Comparison of ENCODE assay signal across 1 cellular context in the genomic region with DNA sequence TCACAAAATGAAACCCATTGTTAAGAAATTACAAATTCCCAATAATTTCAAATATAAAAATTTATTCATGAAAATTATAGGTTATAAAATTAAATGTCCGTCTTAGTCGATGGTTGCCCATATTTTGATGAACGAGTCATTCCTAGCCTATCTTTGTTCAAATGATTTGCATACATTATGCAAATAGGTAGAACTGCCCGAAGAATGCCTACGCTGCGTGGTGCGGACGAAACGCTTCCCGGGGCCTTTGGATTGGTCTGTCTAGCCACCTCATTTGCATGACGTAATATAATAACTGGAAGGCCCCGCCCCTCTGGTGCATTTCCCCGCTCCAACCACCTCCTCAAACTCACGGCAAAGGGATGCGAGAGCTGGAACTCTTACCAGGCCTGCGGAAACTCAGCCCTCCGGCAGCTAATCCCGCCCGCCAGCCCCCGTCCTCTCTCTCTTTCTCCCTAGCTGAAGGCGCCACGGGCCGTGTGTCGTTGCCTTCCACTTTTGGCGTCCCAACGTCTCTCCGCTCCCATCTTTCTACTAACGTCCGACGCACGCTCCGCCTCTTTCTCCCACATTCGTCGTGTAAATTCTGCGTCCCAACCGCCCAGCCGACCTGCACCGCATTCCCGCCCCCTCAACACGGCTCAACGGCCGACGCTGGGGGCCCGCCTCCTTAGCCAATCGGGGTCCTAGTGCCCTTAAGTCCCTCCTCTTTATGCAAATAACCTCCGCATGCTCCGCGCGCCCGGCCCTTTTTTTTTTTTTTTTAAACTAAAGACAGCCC.
TF ChIP-seq lines count a peak whose summit lies in the region.

No MANE protein-coding gene starts in this region.

TF ChIP-seq in GM12878, 131 proteins besides CTCF, POLR2A, EP300 and RAD21 (continued from another document):
- TF ChIP-seq HSF1 (IDR thresholded peaks at IDR 0.05; ENCODE audit: low read depth, low read length) (0 out of 2 replicates have a peak, but pooled peaks have one; percentile 37), SRF (IDR thresholded peaks at IDR 0.05; ENCODE audit: low read depth in 2 of 2, low read length in 2 of 2) (0 out of 4 replicates have a peak, but pooled peaks of 1 of the 2 experiments have one; percentile 13), PML (IDR thresholded peaks at IDR 0.05; ENCODE audit: low read length) (peak; percentile 96), RB1 (IDR thresholded peaks at IDR 0.05; ENCODE audit: borderline replicate concordance) (peak; percentile 57; the same call in 1 of the 2 replicates), HDAC2 (IDR thresholded peaks at IDR 0.05) (no peak), REST (IDR thresholded peaks at IDR 0.05; ENCODE audit: low read depth, low read length) (0 out of 2 replicates have a peak, but pooled peaks have one; percentile 10), TCF3 (IDR thresholded peaks at IDR 0.05; ENCODE audit: borderline replicate concordance, insufficient read depth, low read depth, low read length) (0 out of 2 replicates have a peak, but pooled peaks have one; percentile 69), MXI1 (IDR thresholded peaks at IDR 0.05; ENCODE audit: low read depth, low read length) (peak; percentile 80), CHD2 (IDR thresholded peaks at IDR 0.05; ENCODE audit: borderline replicate concordance, low read depth, low read length) (no peak; the same call in none of the 2 replicates), ELK1 (IDR thresholded peaks at IDR 0.05; ENCODE audit: low read depth, low read length) (0 out of 2 replicates have a peak, but pooled peaks have one; percentile 14), ZNF384 (IDR thresholded peaks at IDR 0.05; ENCODE audit: borderline replicate concordance, low read depth, low read length) (peak; percentile 99), BHLHE40 (IDR thresholded peaks at IDR 0.05; ENCODE audit: borderline replicate concordance in 1 of 2, low read depth in 2 of 2, low read length in 1 of 2) (peak; percentile 64 to 66; a peak in 2 of 4 replicates), ZNF687 (IDR thresholded peaks at IDR 0.05) (peak; percentile 89)
- TF ChIP-seq, protein P1, sequence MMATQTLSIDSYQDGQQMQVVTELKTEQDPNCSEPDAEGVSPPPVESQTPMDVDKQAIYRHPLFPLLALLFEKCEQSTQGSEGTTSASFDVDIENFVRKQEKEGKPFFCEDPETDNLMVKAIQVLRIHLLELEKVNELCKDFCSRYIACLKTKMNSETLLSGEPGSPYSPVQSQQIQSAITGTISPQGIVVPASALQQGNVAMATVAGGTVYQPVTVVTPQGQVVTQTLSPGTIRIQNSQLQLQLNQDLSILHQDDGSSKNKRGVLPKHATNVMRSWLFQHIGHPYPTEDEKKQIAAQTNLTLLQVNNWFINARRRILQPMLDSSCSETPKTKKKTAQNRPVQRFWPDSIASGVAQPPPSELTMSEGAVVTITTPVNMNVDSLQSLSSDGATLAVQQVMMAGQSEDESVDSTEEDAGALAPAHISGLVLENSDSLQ (IDR thresholded peaks at IDR 0.05) = peak; percentile 57; the same call in 1 of the 2 replicates
- TF ChIP-seq, protein P2, sequence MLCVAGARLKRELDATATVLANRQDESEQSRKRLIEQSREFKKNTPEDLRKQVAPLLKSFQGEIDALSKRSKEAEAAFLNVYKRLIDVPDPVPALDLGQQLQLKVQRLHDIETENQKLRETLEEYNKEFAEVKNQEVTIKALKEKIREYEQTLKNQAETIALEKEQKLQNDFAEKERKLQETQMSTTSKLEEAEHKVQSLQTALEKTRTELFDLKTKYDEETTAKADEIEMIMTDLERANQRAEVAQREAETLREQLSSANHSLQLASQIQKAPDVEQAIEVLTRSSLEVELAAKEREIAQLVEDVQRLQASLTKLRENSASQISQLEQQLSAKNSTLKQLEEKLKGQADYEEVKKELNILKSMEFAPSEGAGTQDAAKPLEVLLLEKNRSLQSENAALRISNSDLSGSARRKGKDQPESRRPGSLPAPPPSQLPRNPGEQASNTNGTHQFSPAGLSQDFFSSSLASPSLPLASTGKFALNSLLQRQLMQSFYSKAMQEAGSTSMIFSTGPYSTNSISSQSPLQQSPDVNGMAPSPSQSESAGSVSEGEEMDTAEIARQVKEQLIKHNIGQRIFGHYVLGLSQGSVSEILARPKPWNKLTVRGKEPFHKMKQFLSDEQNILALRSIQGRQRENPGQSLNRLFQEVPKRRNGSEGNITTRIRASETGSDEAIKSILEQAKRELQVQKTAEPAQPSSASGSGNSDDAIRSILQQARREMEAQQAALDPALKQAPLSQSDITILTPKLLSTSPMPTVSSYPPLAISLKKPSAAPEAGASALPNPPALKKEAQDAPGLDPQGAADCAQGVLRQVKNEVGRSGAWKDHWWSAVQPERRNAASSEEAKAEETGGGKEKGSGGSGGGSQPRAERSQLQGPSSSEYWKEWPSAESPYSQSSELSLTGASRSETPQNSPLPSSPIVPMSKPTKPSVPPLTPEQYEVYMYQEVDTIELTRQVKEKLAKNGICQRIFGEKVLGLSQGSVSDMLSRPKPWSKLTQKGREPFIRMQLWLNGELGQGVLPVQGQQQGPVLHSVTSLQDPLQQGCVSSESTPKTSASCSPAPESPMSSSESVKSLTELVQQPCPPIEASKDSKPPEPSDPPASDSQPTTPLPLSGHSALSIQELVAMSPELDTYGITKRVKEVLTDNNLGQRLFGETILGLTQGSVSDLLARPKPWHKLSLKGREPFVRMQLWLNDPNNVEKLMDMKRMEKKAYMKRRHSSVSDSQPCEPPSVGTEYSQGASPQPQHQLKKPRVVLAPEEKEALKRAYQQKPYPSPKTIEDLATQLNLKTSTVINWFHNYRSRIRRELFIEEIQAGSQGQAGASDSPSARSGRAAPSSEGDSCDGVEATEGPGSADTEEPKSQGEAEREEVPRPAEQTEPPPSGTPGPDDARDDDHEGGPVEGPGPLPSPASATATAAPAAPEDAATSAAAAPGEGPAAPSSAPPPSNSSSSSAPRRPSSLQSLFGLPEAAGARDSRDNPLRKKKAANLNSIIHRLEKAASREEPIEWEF (IDR thresholded peaks at IDR 0.05; ENCODE audit: insufficient replicate concordance, low read depth, low read length) = no peak
- TF ChIP-seq, protein P3, sequence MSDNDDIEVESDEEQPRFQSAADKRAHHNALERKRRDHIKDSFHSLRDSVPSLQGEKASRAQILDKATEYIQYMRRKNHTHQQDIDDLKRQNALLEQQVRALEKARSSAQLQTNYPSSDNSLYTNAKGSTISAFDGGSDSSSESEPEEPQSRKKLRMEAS (IDR thresholded peaks at IDR 0.05; ENCODE audit: low read depth, low read length) = peak; percentile 83
